Comparison of ENCODE assay signal across 18 cellular contexts in the genomic region with DNA sequence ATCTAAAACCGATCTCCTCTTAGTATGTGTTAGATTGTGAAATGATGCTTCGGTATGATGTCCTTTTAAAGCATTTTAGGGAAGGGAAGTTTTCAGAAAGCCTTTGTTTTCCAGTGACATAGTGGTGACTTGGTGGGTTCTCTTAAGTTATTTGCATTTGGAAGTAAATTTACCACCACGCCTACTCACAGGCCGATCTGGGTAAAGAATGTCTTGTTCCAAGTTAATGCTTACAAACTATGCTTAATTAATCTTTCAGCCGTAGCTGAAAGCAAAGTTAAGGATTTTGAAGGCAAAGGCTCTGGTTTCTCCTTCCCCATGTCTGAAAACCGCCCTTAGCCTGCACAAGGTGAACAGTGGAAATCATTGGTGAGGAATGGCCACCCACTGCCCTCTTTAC.
"Had no signal": no experiment of that assay in that cellular context is flagged by ENCODE, and none has a peak within 500 bp of the region (broad histone marks: within the 10 kb centered on the region; RNA-seq: fewer than 3 reads in every experiment).

No MANE protein-coding gene starts in this region.

- H3K4me3 Mint-ChIP-seq: activated T-helper 1 cell treated with anti-CD3 and anti-CD28 coated beads, Interleukin-12 subunit alpha, Interleukin-12 subunit beta, Interleukin-2, Interleukin-4 antibody, amounts not matched to agents 30 ng/mL and 10 ng/mL and 1 ng/mL, durations not matched to agents 14 hours and 24 hours and 36 hours; dendritic cell treated with granulocyte-macrophage colony-stimulating factor and Interleukin-4, amounts not matched to agents 40 ng/mL and 50 ng/mL, for 4 days; natural killer cell had no signal

- H3K27me3 ChIP-seq: adrenal gland, neutrophil, pancreas, sigmoid colon, tibial nerve, uterus had no signal

- H3K27me3 Mint-ChIP-seq: dendritic cell treated with granulocyte-macrophage colony-stimulating factor and Interleukin-4, amounts not matched to agents 40 ng/mL and 50 ng/mL, for 4 days had no signal

- H3K4me3 ChIP-seq: adrenal gland, pancreas, sigmoid colon, tibial nerve, uterus had no signal

- H3K4me1 Mint-ChIP-seq: natural killer cell had no signal

- H3K27ac Mint-ChIP-seq: activated naive CD4-positive, alpha-beta T cell treated with anti-CD3 and anti-CD28 coated beads, Interleukin-2, amount 50 U/mL, for 72 hours; activated T-helper 1 cell treated with anti-CD3 and anti-CD28 coated beads, Interleukin-12 subunit alpha, Interleukin-12 subunit beta, Interleukin-2, Interleukin-4 antibody, amounts not matched to agents 30 ng/mL and 10 ng/mL and 1 ng/mL, durations not matched to agents 14 hours and 24 hours and 36 hours; dendritic cell treated with granulocyte-macrophage colony-stimulating factor and Interleukin-4, amounts not matched to agents 40 ng/mL and 50 ng/mL, for 4 days; natural killer cell had no signal

- H3K9me3 ChIP-seq: adrenal gland, neutrophil, pancreas, sigmoid colon, tibial nerve, uterus had no signal

- H3K27ac ChIP-seq: adrenal gland, neutrophil, pancreas, uterus, WERI-Rb-1 had no signal

- ATAC-seq: pancreas had no signal

- H3K9me3 Mint-ChIP-seq: activated naive CD4-positive, alpha-beta T cell treated with anti-CD3 and anti-CD28 coated beads, Interleukin-2, amount 50 U/mL, for 72 hours; activated T-helper 1 cell treated with anti-CD3 and anti-CD28 coated beads, Interleukin-12 subunit alpha, Interleukin-12 subunit beta, Interleukin-2, Interleukin-4 antibody, amounts not matched to agents 30 ng/mL and 10 ng/mL and 1 ng/mL, durations not matched to agents 14 hours and 24 hours and 36 hours; dendritic cell treated with granulocyte-macrophage colony-stimulating factor and Interleukin-4, amounts not matched to agents 40 ng/mL and 50 ng/mL, for 4 days; natural killer cell had no signal

- DNase-seq: activated CD4-positive, alpha-beta T cell treated with anti-CD3 and anti-CD28 coated beads for 1 hour; activated T-cell treated with anti-CD3 and anti-CD28 coated beads for 4 hours; adrenal gland; effector memory CD4-positive, alpha-beta T cell; natural killer cell; pancreas; sigmoid colon; stimulated activated CD4-positive, alpha-beta T cell treated with anti-CD3 and anti-CD28 coated beads, Interleukin-12 subunit alpha, Interleukin-12 subunit beta, amount 100 ng/mL, for 4 hours; stimulated activated CD4-positive, alpha-beta T cell treated with anti-CD3 and anti-CD28 coated beads, Interleukin-1b, Interleukin-23, amount 100 ng/mL, for 48 hours; stimulated activated naive CD4-positive, alpha-beta T cell treated with Interleukin-2 at 50 U/mL for 16 hours; T-helper 2 cell; uterus; WERI-Rb-1 had no signal

- H3K36me3 ChIP-seq: adrenal gland, pancreas, uterus had no signal

- H3K36me3 Mint-ChIP-seq: natural killer cell had no signal

- H3K4me1 ChIP-seq: adrenal gland had no signal
